17 cellular contexts compared by ENCODE assay signal in the genomic region with DNA sequence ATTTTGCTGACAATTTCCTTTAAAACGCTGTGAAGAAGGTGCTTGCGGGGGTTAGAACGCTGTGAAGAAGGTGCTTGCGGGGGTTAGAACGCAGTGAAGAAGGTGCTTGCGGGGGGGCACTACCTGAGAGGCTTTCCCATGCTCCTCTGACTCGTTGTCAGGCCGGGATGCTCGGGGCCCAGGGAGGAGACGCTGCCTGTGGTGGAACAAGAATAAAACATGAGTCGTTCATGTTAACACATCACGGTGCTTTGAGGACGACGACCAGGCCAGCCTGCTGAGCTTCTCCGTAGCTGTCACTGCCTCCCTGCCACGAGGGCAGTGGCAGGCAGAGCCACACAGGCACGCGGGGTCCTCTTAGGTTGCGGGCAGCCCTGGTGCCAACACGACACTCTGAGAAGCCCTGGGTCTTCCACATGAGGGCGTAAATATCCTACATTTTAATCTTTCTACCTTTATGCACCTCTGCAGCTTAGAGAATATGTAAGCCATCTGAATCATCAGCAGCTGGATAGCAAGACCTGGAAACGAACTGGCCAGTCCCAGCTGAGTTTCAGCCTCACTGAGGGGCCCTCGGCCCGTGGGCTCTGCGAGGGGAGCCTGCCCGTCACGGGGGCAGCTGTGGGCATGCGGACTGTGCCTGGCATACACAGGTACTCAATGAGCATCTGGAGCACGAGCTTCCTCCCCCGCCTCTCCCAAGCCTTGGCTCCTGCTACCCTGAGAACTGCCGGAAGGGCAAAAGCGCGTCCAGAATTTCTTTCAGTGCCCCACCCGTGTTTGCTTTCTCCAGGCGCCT. TPM values are rescaled to one million over a fixed set of nuclear protein-coding genes. Genes with fewer than 3 reads are reported as not detected.
A peak's percentile ranks its signal among the peaks of the same experiment; 100 is the strongest.
DNase-seq lines count a peak whose midpoint lies in the region; ATAC-seq and TF ChIP-seq lines count a peak whose summit lies in the region.
"Had no signal": no experiment of that assay in that cellular context is flagged by ENCODE, and none has a peak within 500 bp of the region (broad histone marks: within the 10 kb centered on the region; RNA-seq: fewer than 3 reads in every experiment).

No MANE protein-coding gene starts in this region.

- ATAC-seq in PC-3 (peak; percentile 72), left cardiac atrium (peak; percentile 52 to 60), sciatic nerve (no peak), GM18505 (IDR thresholded peaks at IDR 0.05; ENCODE audit: unreplicated experiment) (no peak)

- no TSS peak for BruUV-seq in PC-3 (replicated peaks; lab: Mats Ljungman, UMichigan)

- H3K4me2 ChIP-seq in PC-3 (ENCODE audit: low read length) (peak overlapping the region; percentile 65), osteoblast (ENCODE audit: insufficient read depth, low read length) (no peak overlapping the region)

- intact Hi-C loops in PC-3 (cut with micrococcal nuclease): no loop called here
- intact Hi-C loops in left cardiac atrium (cut with DNase I): no loop called here
- intact Hi-C loops in sciatic nerve (cut with DNase I): no loop called here

- POLR2A ChIA-PET in PC-3 (lab: Charles Lee; ENCODE audit: unreplicated experiment): no interaction called here

- 0 out of 2 replicates have a peak overlapping the region, but pooled peaks have one; percentile 36 for H2AFZ ChIP-seq in PC-3 (ENCODE audit: low read length)
- no peak overlapping the region for H2AFZ ChIP-seq in osteoblast (ENCODE audit: low read length)

- no peaks in the 10 kb centered on the region for H3K9me2 ChIP-seq in PC-3 (replicated peaks; ENCODE audit: low read length)

- no peaks in the 10 kb centered on the region for H4K20me1 ChIP-seq in PC-3 (ENCODE audit: low read length)
- H4K20me1 ChIP-seq in osteoblast (ENCODE audit: insufficient read depth, low read length): no peaks in the 10 kb centered on the region

- peak; percentile 11 for DNase-seq in activated T-cell treated with anti-CD3 and anti-CD28 coated beads, Interleukin-2, amount 50 U/mL, for 1 hour
- DNase-seq in activated T-cell treated with anti-CD3 and anti-CD28 coated beads, Interleukin-2, amount 50 U/mL, for 48 hours: no peak
- DNase-seq in PC-3 (peak; percentile 42), left cardiac atrium (no peak), sciatic nerve (ENCODE audit: low spot score) (peak; percentile 48), osteoblast (ENCODE audit: insufficient read length, low spot score, missing footprints) (no peak)
- DNase-seq in activated CD4-positive, alpha-beta T cell treated with anti-CD3 and anti-CD28 coated beads for 4 hours: no peak
- DNase-seq: ACHN; GF-D8; NCI-H1436; stimulated activated CD4-positive, alpha-beta T cell treated with anti-CD3 and anti-CD28 coated beads, Interleukin-1b, Interleukin-23, amount 100 ng/mL, for 48 hours; SW 1271; thyroid gland had no signal

- no peak overlapping the region for H3K27ac ChIP-seq in PC-3 (ENCODE audit: low read length)
- H3K27ac ChIP-seq in osteoblast (ENCODE audit: low read depth, low read length): no peak overlapping the region
- H3K27ac ChIP-seq: breast epithelium, thyroid gland, VCaP had no signal

- no peaks in the 10 kb centered on the region for H3K9me3 ChIP-seq in PC-3 (ENCODE audit: low read length)
- H3K9me3 ChIP-seq in osteoblast (ENCODE audit: low read depth, low read length): no peaks in the 10 kb centered on the region
- H3K9me3 ChIP-seq: breast epithelium, thyroid gland had no signal

- H3K79me2 ChIP-seq in PC-3 (ENCODE audit: low read length): no peaks in the 10 kb centered on the region
- no peaks in the 10 kb centered on the region for H3K79me2 ChIP-seq in osteoblast (ENCODE audit: insufficient read depth, low read length)

- H3K36me3 ChIP-seq in PC-3 (ENCODE audit: low read depth, low read length): no peaks in the 10 kb centered on the region
- no peaks in the 10 kb centered on the region for H3K36me3 ChIP-seq in osteoblast (ENCODE audit: insufficient read depth, low read length)
- H3K36me3 ChIP-seq: breast epithelium, thyroid gland had no signal

- H3K4me1 ChIP-seq in PC-3 (ENCODE audit: insufficient read depth, low read length): peaks cover 12% of the 10 kb centered on the region; the same call in 1 of the 2 replicates
- H3K4me1 ChIP-seq in osteoblast (ENCODE audit: insufficient read depth, low read length): peaks cover 3% of the 10 kb centered on the region
- H3K4me1 ChIP-seq: thyroid gland had no signal

- H3K27me3 ChIP-seq in PC-3 (ENCODE audit: low read length): peaks cover 35% of the 10 kb centered on the region
- H3K27me3 ChIP-seq in osteoblast (ENCODE audit: insufficient read depth, low read length): peaks cover 59% of the 10 kb centered on the region
- H3K27me3 ChIP-seq: thyroid gland had no signal

- H3K4me3 ChIP-seq in PC-3 (ENCODE audit: low read length) (no peak overlapping the region), osteoblast (ENCODE audit: insufficient read depth, low read length) (no peak overlapping the region)
- H3K4me3 ChIP-seq: breast epithelium, thyroid gland had no signal

- H3F3A ChIP-seq in PC-3 (ENCODE audit: low read length, unreplicated experiment): no peaks in the 10 kb centered on the region

- CTCF ChIA-PET in PC-3 (lab: Charles Lee): no interaction called here

- no peak for TF ChIP-seq POLR2A in GM18505 (IDR thresholded peaks at IDR 0.05; ENCODE audit: borderline replicate concordance, extremely low read depth, insufficient read depth, insufficient read length)

- TF ChIP-seq CTCF in PC-3 (conservative IDR thresholded peaks at IDR 0.05; ENCODE audit: low read depth, low read length) (peak; percentile 38), osteoblast (IDR thresholded peaks at IDR 0.05; ENCODE audit: extremely low read depth, low read depth, low read length) (no peak)

- no peak overlapping the region for H3K9ac ChIP-seq in PC-3 (ENCODE audit: low read length)

RNA-seq across cellular contexts. Expression of a gene that starts 47.0 kb away (rescaled TPM):
- total RNA-seq in PC-3 (2014; rRNA removed) (31.2 and 42.6 TPM in 2 replicates), left cardiac atrium (10 to 100 TPM; 21.6 to 29.0 TPM), sciatic nerve (16.6 TPM), osteoblast (29.2 and 30.8 TPM in 2 replicates)

RNA-seq across cellular contexts. Expression of a gene that starts 55.0 kb away (rescaled TPM):
- total RNA-seq in PC-3 (2014; rRNA removed) (not detected in 2 replicates), left cardiac atrium (1 to 10 TPM; 1.7 TPM), sciatic nerve (17.9 TPM), osteoblast (7.1 and 7.6 TPM in 2 replicates)
- total RNA-seq: LHCN-M2 had no signal

Comparison
In these comparisons a context has a peak if more than half of its experiments do, and no peak if none do; other contexts are left out.
1. DNase-seq: peak in activated T-cell treated with anti-CD3 and anti-CD28 coated beads, Interleukin-2, amount 50 U/mL, for 1 hour (single experiment), PC-3 (single experiment) and sciatic nerve (single experiment); none in activated T-cell treated with anti-CD3 and anti-CD28 coated beads, Interleukin-2, amount 50 U/mL, for 48 hours (0 of 2), left cardiac atrium (single experiment), osteoblast (single experiment) and activated CD4-positive, alpha-beta T cell treated with anti-CD3 and anti-CD28 coated beads for 4 hours (0 of 2).
2. ATAC-seq: peak in PC-3 (single experiment) and left cardiac atrium (2 of 2); none in sciatic nerve (single experiment) and GM18505 (single experiment).